Comparison of ENCODE assay signal across 3 cellular contexts in the genomic region with DNA sequence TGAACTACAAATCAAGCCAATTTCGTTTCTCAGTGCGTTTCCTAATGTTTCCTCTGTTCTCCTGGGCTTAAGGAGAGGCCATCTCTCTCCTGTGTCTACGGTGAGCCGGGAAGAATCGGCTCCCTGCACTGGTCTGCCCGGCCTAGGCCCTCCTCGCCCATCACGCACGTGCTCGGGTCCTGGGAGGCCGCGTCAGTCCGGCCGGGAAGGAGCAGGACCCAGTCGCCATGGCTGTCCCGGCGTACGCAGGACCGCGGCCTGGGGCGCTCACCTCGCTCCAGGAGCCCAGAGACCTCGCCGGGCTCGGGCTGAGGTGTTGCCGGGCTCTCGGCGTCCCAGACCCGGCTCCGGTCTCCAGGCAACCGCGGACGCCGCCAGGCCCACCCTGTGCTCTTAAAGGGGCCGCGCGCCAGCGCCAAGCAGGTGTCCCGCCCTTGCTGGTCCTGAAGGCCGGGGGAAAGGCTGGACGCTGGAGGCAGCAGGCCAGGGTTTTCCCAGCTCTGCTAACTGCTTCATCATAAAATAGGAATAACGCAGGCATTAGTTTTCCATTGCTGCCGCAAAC. TPM values are rescaled to one million over a fixed set of nuclear protein-coding genes. Genes with fewer than 3 reads are reported as not detected.
"Had no signal": no experiment of that assay in that cellular context is flagged by ENCODE, and none has a peak within 500 bp of the region (broad histone marks: within the 10 kb centered on the region; RNA-seq: fewer than 3 reads in every experiment).

A gene (minus strand): TSS at position 343 of the 565 bp plus-strand sequence. CDS start 3,573 bp downstream, outside the sequence.

RNA-seq across cellular contexts. Expression of the gene that starts here (rescaled TPM):
- total RNA-seq: activated CD8-positive, alpha-beta memory T cell treated with anti-CD3 and anti-CD28 coated beads, Interleukin-2, amount 10 ng/mL, durations not matched to agents 7 days and 5 days; esophagus squamous epithelium; T-helper 2 cell treated with Interferon-gamma antibody and Interleukin-4, amounts not matched to agents 100 ng/mL and 5 ng/mL, for 36 hours had no signal
